ENCODE assay signal across 8 cellular contexts in the genomic region with DNA sequence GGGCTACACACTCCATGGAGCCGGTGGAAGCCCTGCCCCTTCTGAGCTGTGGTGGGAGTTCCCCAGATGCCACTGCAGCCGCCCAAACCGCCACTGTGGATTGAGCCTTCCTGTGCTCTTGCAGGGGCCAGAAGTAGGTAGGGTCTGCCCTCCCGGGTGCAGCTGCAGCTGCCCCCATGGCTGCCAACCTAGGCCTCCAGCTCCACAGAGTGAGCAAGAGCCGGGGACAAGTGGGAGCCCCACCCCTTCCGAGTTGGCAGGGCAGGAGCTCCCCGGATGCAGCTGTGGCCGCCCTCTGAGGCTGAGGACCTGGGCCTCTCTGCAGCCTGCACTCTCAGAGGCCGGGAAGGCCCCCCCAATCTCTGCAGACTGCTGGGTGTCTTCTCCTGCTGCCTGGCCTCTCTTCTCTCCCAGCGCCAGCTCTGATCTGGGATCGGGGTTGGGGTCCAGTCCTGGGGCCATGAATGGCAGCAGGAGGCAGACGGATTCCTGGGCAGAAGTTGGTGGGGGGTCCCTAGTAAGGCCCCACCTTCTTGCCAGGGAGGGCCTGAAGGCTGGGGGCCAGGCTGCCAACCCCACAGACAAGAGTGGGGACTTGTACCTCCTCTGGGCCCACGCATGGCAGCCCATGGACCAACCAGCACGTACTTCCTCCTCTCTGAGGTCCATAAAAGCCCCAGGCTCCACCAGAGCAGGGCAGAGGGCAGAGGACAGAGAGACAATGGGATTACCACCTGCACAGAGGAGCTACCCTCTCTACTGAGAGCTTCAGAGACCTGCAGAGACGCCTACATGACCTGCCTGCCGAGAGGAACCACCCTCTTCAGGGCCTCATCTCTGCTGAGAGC. TPM values are rescaled to one million over a fixed set of nuclear protein-coding genes. Genes with fewer than 3 reads are reported as not detected.
DNase-seq lines count a peak whose midpoint lies in the region; ATAC-seq and TF ChIP-seq lines count a peak whose summit lies in the region.

No MANE protein-coding gene starts in this region.

- H3K4me1 ChIP-seq in heart left ventricle: peaks cover 0 to 37% (median 0%) of the 10 kb centered on the region in 12 donors

- H3K9me3 ChIP-seq in heart left ventricle: no peaks in the 10 kb centered on the region

- H3K36me3 ChIP-seq in heart left ventricle: no peaks in the 10 kb centered on the region

- H3K4me3 ChIP-seq in heart left ventricle: peak overlapping the region in 1 of 12 donors; percentile 1

- TF ChIP-seq POLR2A in heart left ventricle (IDR thresholded peaks at IDR 0.05): no peak

- H3K27me3 ChIP-seq in heart left ventricle: no peaks in the 10 kb centered on the region

- intact Hi-C loops in heart left ventricle (cut with DNase I): loop anchor here in 1 of 10 donors (5.0 kb wide), 1 partner anchor 59 kb away; no protein-coding TSS in a partner anchor

- TF ChIP-seq CTCF in heart left ventricle (IDR thresholded peaks at IDR 0.05): no peak

- ATAC-seq in HG02642 (IDR thresholded peaks at IDR 0.05; ENCODE audit: poor library complexity, unreplicated experiment) (peak; percentile 50), heart left ventricle (peak in 3 of 4 donors; percentile 33 to 62 (median 45)), SK-N-SH treated with all-trans-retinoic acid at 6 μM for 48 hours (no peak), HG02973 (IDR thresholded peaks at IDR 0.05; ENCODE audit: unreplicated experiment) (no peak)

- DNase-seq in activated CD4-positive, alpha-beta T cell treated with anti-CD3 and anti-CD28 coated beads for 1 hour: peak; percentile 38
- DNase-seq in heart left ventricle: peak in 2 of 5 donors; percentile 49 to 73
- peak; percentile 40 to 49 for DNase-seq in stimulated activated CD8-positive, alpha-beta memory T cell treated with anti-CD3 and anti-CD28 coated beads, Interleukin-15, amount 100 ng/mL, for 48 hours (ENCODE audit: low read depth in 2 of 2)
- no peak for DNase-seq in AML-193 (lab: John Stamatoyannopoulos, UW)
- no peak for DNase-seq in NCI-H446 treated with DMSO at 0.1 percent for 48 hours (lab: John Stamatoyannopoulos, UW)

- peak overlapping the region in 1 of 12 donors; percentile 57 for H3K27ac ChIP-seq in heart left ventricle

- WGBS in heart left ventricle, 4 donors: 76 to 89% (median 80%) methylated on average over 9 to 16 of the region's 16 CpGs

TF ChIP-seq in SK-N-SH treated with all-trans-retinoic acid at 6 μM for 48 hours, 23 proteins besides CTCF, POLR2A, EP300 and RAD21:
- TF ChIP-seq, protein P1, sequence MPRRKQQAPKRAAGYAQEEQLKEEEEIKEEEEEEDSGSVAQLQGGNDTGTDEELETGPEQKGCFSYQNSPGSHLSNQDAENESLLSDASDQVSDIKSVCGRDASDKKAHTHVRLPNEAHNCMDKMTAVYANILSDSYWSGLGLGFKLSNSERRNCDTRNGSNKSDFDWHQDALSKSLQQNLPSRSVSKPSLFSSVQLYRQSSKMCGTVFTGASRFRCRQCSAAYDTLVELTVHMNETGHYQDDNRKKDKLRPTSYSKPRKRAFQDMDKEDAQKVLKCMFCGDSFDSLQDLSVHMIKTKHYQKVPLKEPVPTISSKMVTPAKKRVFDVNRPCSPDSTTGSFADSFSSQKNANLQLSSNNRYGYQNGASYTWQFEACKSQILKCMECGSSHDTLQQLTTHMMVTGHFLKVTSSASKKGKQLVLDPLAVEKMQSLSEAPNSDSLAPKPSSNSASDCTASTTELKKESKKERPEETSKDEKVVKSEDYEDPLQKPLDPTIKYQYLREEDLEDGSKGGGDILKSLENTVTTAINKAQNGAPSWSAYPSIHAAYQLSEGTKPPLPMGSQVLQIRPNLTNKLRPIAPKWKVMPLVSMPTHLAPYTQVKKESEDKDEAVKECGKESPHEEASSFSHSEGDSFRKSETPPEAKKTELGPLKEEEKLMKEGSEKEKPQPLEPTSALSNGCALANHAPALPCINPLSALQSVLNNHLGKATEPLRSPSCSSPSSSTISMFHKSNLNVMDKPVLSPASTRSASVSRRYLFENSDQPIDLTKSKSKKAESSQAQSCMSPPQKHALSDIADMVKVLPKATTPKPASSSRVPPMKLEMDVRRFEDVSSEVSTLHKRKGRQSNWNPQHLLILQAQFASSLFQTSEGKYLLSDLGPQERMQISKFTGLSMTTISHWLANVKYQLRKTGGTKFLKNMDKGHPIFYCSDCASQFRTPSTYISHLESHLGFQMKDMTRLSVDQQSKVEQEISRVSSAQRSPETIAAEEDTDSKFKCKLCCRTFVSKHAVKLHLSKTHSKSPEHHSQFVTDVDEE (CRISPR knock-in tag; IDR thresholded peaks at IDR 0.05): no peak
- TF ChIP-seq ESRRG (CRISPR knock-in tag; IDR thresholded peaks at IDR 0.05): no peak
- no peak for TF ChIP-seq OSR1 (CRISPR knock-in tag; IDR thresholded peaks at IDR 0.05)
- no peak for TF ChIP-seq ZFP3 (CRISPR knock-in tag; IDR thresholded peaks at IDR 0.05)
- TF ChIP-seq, protein P2, sequence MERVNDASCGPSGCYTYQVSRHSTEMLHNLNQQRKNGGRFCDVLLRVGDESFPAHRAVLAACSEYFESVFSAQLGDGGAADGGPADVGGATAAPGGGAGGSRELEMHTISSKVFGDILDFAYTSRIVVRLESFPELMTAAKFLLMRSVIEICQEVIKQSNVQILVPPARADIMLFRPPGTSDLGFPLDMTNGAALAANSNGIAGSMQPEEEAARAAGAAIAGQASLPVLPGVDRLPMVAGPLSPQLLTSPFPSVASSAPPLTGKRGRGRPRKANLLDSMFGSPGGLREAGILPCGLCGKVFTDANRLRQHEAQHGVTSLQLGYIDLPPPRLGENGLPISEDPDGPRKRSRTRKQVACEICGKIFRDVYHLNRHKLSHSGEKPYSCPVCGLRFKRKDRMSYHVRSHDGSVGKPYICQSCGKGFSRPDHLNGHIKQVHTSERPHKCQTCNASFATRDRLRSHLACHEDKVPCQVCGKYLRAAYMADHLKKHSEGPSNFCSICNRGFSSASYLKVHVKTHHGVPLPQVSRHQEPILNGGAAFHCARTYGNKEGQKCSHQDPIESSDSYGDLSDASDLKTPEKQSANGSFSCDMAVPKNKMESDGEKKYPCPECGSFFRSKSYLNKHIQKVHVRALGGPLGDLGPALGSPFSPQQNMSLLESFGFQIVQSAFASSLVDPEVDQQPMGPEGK (CRISPR knock-in tag; IDR thresholded peaks at IDR 0.05; ENCODE audit: borderline replicate concordance): no peak
- no peak for TF ChIP-seq SNAI2 (CRISPR knock-in tag; IDR thresholded peaks at IDR 0.05)
- TF ChIP-seq BACH2 (CRISPR knock-in tag; IDR thresholded peaks at IDR 0.05; ENCODE audit: borderline replicate concordance): no peak
- TF ChIP-seq GLIS3 (CRISPR knock-in tag; IDR thresholded peaks at IDR 0.05): no peak

RNA-seq across cellular contexts. Expression of a gene that starts 28.9 kb away (rescaled TPM):
- 100 to 1,000 TPM in 2 of 9 donors, 10 to 100 TPM in 7; 75.3 to 148 (median 84.5) TPM for total RNA-seq in heart left ventricle
- 100 to 1,000 TPM in 1 of 2 donors, 10 to 100 TPM in 1; 85.8 to 166 TPM for polyA plus RNA-seq in heart left ventricle

RNA-seq across cellular contexts. Expression of a gene that starts 33.3 kb away (rescaled TPM):
- total RNA-seq in heart left ventricle: 10 to 100 TPM in 4 of 9 donors, 1 to 10 TPM in 5; 3.7 to 22.4 (median 8.9) TPM
- 10 to 100 TPM in 1 of 2 donors, 1 to 10 TPM in 1; 3.8 to 21.5 TPM for polyA plus RNA-seq in heart left ventricle

RNA-seq across cellular contexts. Expression of a gene that starts 39.1 kb away (rescaled TPM):
- total RNA-seq in heart left ventricle: 10 to 100 TPM; 59.5 to 91.0 (median 77.2) TPM
- 10 to 100 TPM; 34.8 to 68.1 TPM for polyA plus RNA-seq in heart left ventricle

Comparison
In these comparisons a context has a peak if more than half of its experiments do, and no peak if none do; other contexts are left out.
1. ATAC-seq: peak in HG02642 (single experiment) and heart left ventricle (3 of 4); none in SK-N-SH treated with all-trans-retinoic acid at 6 μM for 48 hours (single experiment) and HG02973 (single experiment).
2. DNase-seq: peak in activated CD4-positive, alpha-beta T cell treated with anti-CD3 and anti-CD28 coated beads for 1 hour (single experiment) and stimulated activated CD8-positive, alpha-beta memory T cell treated with anti-CD3 and anti-CD28 coated beads, Interleukin-15, amount 100 ng/mL, for 48 hours (2 of 2); none in AML-193 (0 of 2) and NCI-H446 treated with DMSO at 0.1 percent for 48 hours (single experiment).